In genomic region chr12:26461799-26462198, GRCh38 we compare ENCODE assay signal across 17 cellular contexts.
"Had no signal": no experiment of that assay in that cellular context is flagged by ENCODE, and none has a peak within 500 bp of the region (broad histone marks: within the 10 kb centered on the region; RNA-seq: fewer than 3 reads in every experiment).

No MANE protein-coding gene starts in this region.

- H3K4me3 Mint-ChIP-seq: activated CD4-positive, alpha-beta memory T cell treated with anti-CD3 and anti-CD28 coated beads for 36 hours; activated naive CD8-positive, alpha-beta T cell; activated T-helper 1 cell treated with anti-CD3 and anti-CD28 coated beads, Interleukin-12 subunit alpha, Interleukin-12 subunit beta, Interleukin-2, Interleukin-4 antibody, amounts not matched to agents 30 ng/mL and 10 ng/mL and 1 ng/mL, durations not matched to agents 14 hours and 24 hours and 36 hours; dendritic cell treated with granulocyte-macrophage colony-stimulating factor and Interleukin-4, amounts not matched to agents 40 ng/mL and 50 ng/mL, for 4 days; naive thymus-derived CD4-positive, alpha-beta T cell; WTC11 had no signal

- DNase-seq: activated CD4-positive, alpha-beta memory T cell treated with anti-CD3 and anti-CD28 coated beads for 36 hours; activated CD4-positive, alpha-beta T cell treated with anti-CD3 and anti-CD28 coated beads for 4 hours; activated T-cell treated with anti-CD3 and anti-CD28 coated beads for 4 hours; effector CD8-positive, alpha-beta T cell; heart left ventricle; mesendoderm; naive thymus-derived CD4-positive, alpha-beta T cell; ovary; psoas muscle; right cardiac atrium; stimulated activated CD4-positive, alpha-beta T cell treated with anti-CD3 and anti-CD28 coated beads, Interleukin-2, amount 100 ng/mL, for 24 hours had no signal

- H3K27me3 Mint-ChIP-seq: activated CD4-positive, alpha-beta memory T cell treated with anti-CD3 and anti-CD28 coated beads for 36 hours; activated naive CD8-positive, alpha-beta T cell; dendritic cell treated with granulocyte-macrophage colony-stimulating factor and Interleukin-4, amounts not matched to agents 40 ng/mL and 50 ng/mL, for 4 days; naive thymus-derived CD4-positive, alpha-beta T cell had no signal

- H3K27ac Mint-ChIP-seq: activated CD4-positive, alpha-beta memory T cell treated with anti-CD3 and anti-CD28 coated beads for 36 hours; activated naive CD8-positive, alpha-beta T cell; activated T-helper 1 cell treated with anti-CD3 and anti-CD28 coated beads, Interleukin-12 subunit alpha, Interleukin-12 subunit beta, Interleukin-2, Interleukin-4 antibody, amounts not matched to agents 30 ng/mL and 10 ng/mL and 1 ng/mL, durations not matched to agents 14 hours and 24 hours and 36 hours; dendritic cell treated with granulocyte-macrophage colony-stimulating factor and Interleukin-4, amounts not matched to agents 40 ng/mL and 50 ng/mL, for 4 days; naive thymus-derived CD4-positive, alpha-beta T cell; WTC11 had no signal

- ATAC-seq: esophagus mucosa; gastroesophageal sphincter; heart left ventricle; naive thymus-derived CD4-positive, alpha-beta T cell; psoas muscle; right cardiac atrium; WTC11 had no signal

- H3K9me3 Mint-ChIP-seq: activated CD4-positive, alpha-beta memory T cell treated with anti-CD3 and anti-CD28 coated beads for 36 hours; activated T-helper 1 cell treated with anti-CD3 and anti-CD28 coated beads, Interleukin-12 subunit alpha, Interleukin-12 subunit beta, Interleukin-2, Interleukin-4 antibody, amounts not matched to agents 30 ng/mL and 10 ng/mL and 1 ng/mL, durations not matched to agents 14 hours and 24 hours and 36 hours; dendritic cell treated with granulocyte-macrophage colony-stimulating factor and Interleukin-4, amounts not matched to agents 40 ng/mL and 50 ng/mL, for 4 days had no signal
